ENCODE assay signal across 13 cellular contexts in the genomic region with DNA sequence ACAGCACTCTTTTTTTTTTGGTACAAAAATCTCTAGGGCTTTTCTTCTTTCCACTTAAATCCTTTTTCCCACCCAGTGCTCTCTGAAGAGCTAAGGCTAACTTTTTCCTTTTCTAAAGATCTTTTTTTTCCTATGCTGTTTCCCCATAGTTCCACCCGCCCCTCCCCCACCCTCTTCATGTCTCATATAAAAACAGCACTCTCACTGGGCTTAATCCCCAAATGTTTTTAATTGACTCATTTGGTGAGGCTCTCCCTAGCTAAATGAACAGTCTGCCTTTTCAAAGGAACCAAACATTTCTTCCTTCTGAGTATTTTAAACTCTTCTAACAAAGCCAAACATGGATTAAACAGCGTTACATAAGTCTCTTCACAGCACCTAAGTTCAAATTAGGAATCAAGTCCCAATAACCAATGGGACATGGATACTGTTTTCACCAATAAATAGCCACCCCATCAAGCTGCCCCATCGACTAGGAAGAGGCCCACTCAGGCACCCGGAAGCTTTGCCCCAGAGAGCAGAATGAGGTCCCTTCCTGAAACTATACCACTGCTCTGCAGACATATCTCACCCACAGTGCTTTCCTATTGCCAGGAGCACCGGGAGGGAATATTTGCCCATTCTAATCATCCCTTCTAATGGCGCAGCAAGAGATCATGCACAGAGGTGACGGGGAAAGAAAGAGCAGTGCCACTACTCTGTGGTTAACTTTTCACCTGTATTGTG.
DNase-seq lines count a peak whose midpoint lies in the region; ATAC-seq and TF ChIP-seq lines count a peak whose summit lies in the region.
"Had no signal": no experiment of that assay in that cellular context is flagged by ENCODE, and none has a peak within 500 bp of the region (broad histone marks: within the 10 kb centered on the region; RNA-seq: fewer than 3 reads in every experiment).

No MANE protein-coding gene starts in this region.

- peaks cover 51% of the 10 kb centered on the region for H3K79me2 ChIP-seq in Loucy (ENCODE audit: insufficient read depth, low read length)

- no peaks in the 10 kb centered on the region for H3K36me3 ChIP-seq in Loucy (ENCODE audit: insufficient read depth, low read length)
- H3K36me3 ChIP-seq: gastrocnemius medialis had no signal

- peaks cover 7% of the 10 kb centered on the region for H4K20me1 ChIP-seq in Loucy (ENCODE audit: insufficient read depth, low read length, poor library complexity, severe bottlenecking)

- no peaks in the 10 kb centered on the region for H3K9me3 Mint-ChIP-seq in chondrocyte (ENCODE audit: low read depth)
- H3K9me3 Mint-ChIP-seq in osteocyte (ENCODE audit: unreplicated experiment) = no peaks in the 10 kb centered on the region

- H3K9ac ChIP-seq in Loucy (ENCODE audit: low read depth, low read length, poor library complexity, severe bottlenecking) = no peak overlapping the region

- peaks cover 39% of the 10 kb centered on the region for H3K4me1 ChIP-seq in Loucy (ENCODE audit: insufficient read depth, low read length, poor library complexity, severe bottlenecking)

- H3K27ac Mint-ChIP-seq in chondrocyte (ENCODE audit: unreplicated experiment) (peak overlapping the region; percentile 45), osteocyte (ENCODE audit: unreplicated experiment) (peak overlapping the region; percentile 39)

- no peak overlapping the region for H3K4me3 ChIP-seq in Loucy (ENCODE audit: low read length, poor library complexity, severe bottlenecking)
- H3K4me3 ChIP-seq: gastrocnemius medialis, psoas muscle had no signal

- no peaks in the 10 kb centered on the region for H3K27me3 Mint-ChIP-seq in chondrocyte (ENCODE audit: low read depth)
- no peaks in the 10 kb centered on the region for H3K27me3 Mint-ChIP-seq in osteocyte (ENCODE audit: unreplicated experiment)

- no peaks in the 10 kb centered on the region for H3F3A ChIP-seq in Loucy (ENCODE audit: low read depth)

- DNase-seq in COR-L47 (lab: John Stamatoyannopoulos, UW) = peak; percentile 86
- no peak for DNase-seq in chondrocyte (ENCODE audit: low spot score)
- no peak for DNase-seq in osteocyte (ENCODE audit: extremely low spot score, unreplicated experiment)
- no peak for DNase-seq in posterior cingulate gyrus
- DNase-seq in midbrain (lab: John Stamatoyannopoulos, UW) = no peak
- DNase-seq: DMS153, gastrocnemius medialis, NCI-H2107, psoas muscle had no signal

- no peak overlapping the region for H2AFZ ChIP-seq in Loucy (ENCODE audit: low read length)

- H3K4me3 Mint-ChIP-seq in chondrocyte (ENCODE audit: unreplicated experiment) = no peak overlapping the region
- H3K4me3 Mint-ChIP-seq in osteocyte (ENCODE audit: unreplicated experiment) = no peak overlapping the region

- no peaks in the 10 kb centered on the region for H3K9me3 ChIP-seq in Loucy (ENCODE audit: insufficient read depth, low read depth, low read length)
- H3K9me3 ChIP-seq: gastrocnemius medialis, psoas muscle had no signal

- intact Hi-C loops in posterior cingulate gyrus (cut with DNase I) = no loop called here

- H3K9me2 ChIP-seq in Loucy (replicated peaks; ENCODE audit: low read depth, low read length) = no peaks in the 10 kb centered on the region

- no peak for TF ChIP-seq CTCF in Loucy (conservative IDR thresholded peaks at IDR 0.05; ENCODE audit: low read length)
- TF ChIP-seq CTCF in chondrocyte (IDR thresholded peaks at IDR 0.05) = no peak
- TF ChIP-seq CTCF in osteocyte (IDR thresholded peaks at IDR 0.05) = no peak

- peaks cover 42% of the 10 kb centered on the region for H3K4me1 Mint-ChIP-seq in chondrocyte (ENCODE audit: low read depth)
- peaks cover 31% of the 10 kb centered on the region for H3K4me1 Mint-ChIP-seq in osteocyte (ENCODE audit: unreplicated experiment)

- ATAC-seq in HG03097 (IDR thresholded peaks at IDR 0.05; ENCODE audit: low FRiP score, unreplicated experiment) (no peak), HG02870 (IDR thresholded peaks at IDR 0.05; ENCODE audit: unreplicated experiment) (no peak)
- ATAC-seq: gastrocnemius medialis, left lobe of liver had no signal

- H3K36me3 Mint-ChIP-seq in chondrocyte (ENCODE audit: low read depth) (no peaks in the 10 kb centered on the region), osteocyte (ENCODE audit: unreplicated experiment) (peaks cover 4% of the 10 kb centered on the region)

- no peaks in the 10 kb centered on the region for H3K27me3 ChIP-seq in Loucy (ENCODE audit: insufficient read depth, low read length, poor library complexity, severe bottlenecking)
- H3K27me3 ChIP-seq: gastrocnemius medialis had no signal

- peak overlapping the region; percentile 76 for H3K4me2 ChIP-seq in Loucy (ENCODE audit: low read depth, low read length, poor library complexity, severe bottlenecking)
